Comparison of ENCODE assay signal across 24 cellular contexts in the genomic region with DNA sequence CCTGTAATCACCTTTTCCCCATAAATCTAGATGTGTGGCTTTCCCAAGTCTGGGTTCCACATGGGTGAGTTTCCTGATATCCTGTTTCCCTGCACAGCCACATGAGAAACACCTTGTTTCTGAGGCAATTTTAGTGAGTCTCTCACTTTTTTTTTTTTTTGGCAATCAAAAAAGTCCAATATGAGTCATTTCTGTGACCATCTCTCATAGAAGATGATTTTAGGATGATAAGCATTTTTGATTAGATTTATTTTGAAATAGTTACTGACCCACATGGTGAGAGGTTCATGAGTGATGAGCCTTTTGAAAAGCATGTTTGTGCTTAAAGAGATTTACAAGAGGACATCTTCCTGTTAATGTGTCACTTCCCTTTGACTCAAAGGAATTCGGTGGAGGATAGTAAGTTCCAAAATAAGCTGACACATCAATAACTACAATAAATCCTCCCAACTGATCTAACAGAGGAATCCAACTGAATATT.
DNase-seq lines count a peak whose midpoint lies in the region; ATAC-seq, FAIRE-seq and TF ChIP-seq lines count a peak whose summit lies in the region.
"Had no signal": no experiment of that assay in that cellular context is flagged by ENCODE, and none has a peak within 500 bp of the region (broad histone marks: within the 10 kb centered on the region; RNA-seq: fewer than 3 reads in every experiment).

No MANE protein-coding gene starts in this region.

- TF ChIP-seq CTCF in HepG2 (CRISPR knock-in tag; IDR thresholded peaks at IDR 0.05) (no peak), right lobe of liver (IDR thresholded peaks at IDR 0.05) (no peak), RWPE2 (IDR thresholded peaks at IDR 0.05; ENCODE audit: poor library complexity, severe bottlenecking) (no peak), fibroblast of pulmonary artery (IDR thresholded peaks at IDR 0.05; ENCODE audit: low read length, missing control alignments) (no peak), smooth muscle cell (IDR thresholded peaks at IDR 0.05; ENCODE audit: borderline replicate concordance, insufficient read depth, poor library complexity, severe bottlenecking) (no peak)

- no peak overlapping the region for H3K4me3 ChIP-seq in HepG2 (replicated peaks in 1 of 3; ENCODE audit: insufficient read depth in 1 of 3, low read depth in 2 of 3, low read length in 3 of 3)
- H3K4me3 ChIP-seq in right lobe of liver, result no peak overlapping the region
- no peak overlapping the region for H3K4me3 ChIP-seq in RWPE2 (ENCODE audit: severe bottlenecking)
- H3K4me3 ChIP-seq in fibroblast of pulmonary artery (replicated peaks; ENCODE audit: low read depth, low read length), result no peak overlapping the region
- H3K4me3 ChIP-seq in smooth muscle cell, result no peak overlapping the region
- H3K4me3 ChIP-seq: pancreas, upper lobe of left lung had no signal

- no peak for ATAC-seq in HepG2
- no peak for ATAC-seq in right lobe of liver
- peak; percentile 80 for ATAC-seq in RWPE2 (ENCODE audit: low read depth)
- ATAC-seq: left colon; pancreas; stimulated activated naive CD8-positive, alpha-beta T cell treated with anti-CD3 and anti-CD28 coated beads, Interleukin-15, Interleukin-2, amounts not matched to agents 100 U/mL and 50 U/mL, for 24 hours; T-cell; WTC11 had no signal

- no peaks in the 10 kb centered on the region for H3K36me3 ChIP-seq in HepG2 (replicated peaks in 1 of 2; ENCODE audit: control insufficient read depth in 1 of 2, insufficient read depth in 2 of 2, low read length in 2 of 2)
- no peaks in the 10 kb centered on the region for H3K36me3 ChIP-seq in right lobe of liver
- no peaks in the 10 kb centered on the region for H3K36me3 ChIP-seq in RWPE2 (ENCODE audit: low read depth)
- no peaks in the 10 kb centered on the region for H3K36me3 ChIP-seq in smooth muscle cell (ENCODE audit: low read depth)
- H3K36me3 ChIP-seq: pancreas, upper lobe of left lung had no signal

- H3K4me2 ChIP-seq in HepG2 (ENCODE audit: low read depth, low read length), result no peak overlapping the region
- no peak overlapping the region for H3K4me2 ChIP-seq in smooth muscle cell

- in situ Hi-C loops in HepG2 (cut with HindIII; ENCODE audit: extremely low pct_ligation_motif_present, low pct_unique_long_range_greater_than_20kb), result no loop called here

- POLR2A ChIA-PET in HepG2 (lab: Yijun Ruan, JAX), result no interaction called here

- H3K4me1 ChIP-seq in HepG2 (ENCODE audit: insufficient read depth, low read length) (no peaks in the 10 kb centered on the region), right lobe of liver (no peaks in the 10 kb centered on the region), RWPE2 (ENCODE audit: insufficient read depth, poor library complexity, severe bottlenecking) (peaks cover 40% of the 10 kb centered on the region), smooth muscle cell (ENCODE audit: low read depth) (no peaks in the 10 kb centered on the region)
- H3K4me1 ChIP-seq: pancreas, upper lobe of left lung had no signal

- H3K79me2 ChIP-seq in HepG2 (ENCODE audit: insufficient read depth, low read length) (no peaks in the 10 kb centered on the region), smooth muscle cell (ENCODE audit: low read depth) (no peaks in the 10 kb centered on the region)

- H3K27ac ChIP-seq in HepG2 (ENCODE audit: extremely low read length, insufficient read depth, low read length) (no peak overlapping the region), right lobe of liver (no peak overlapping the region), RWPE2 (ENCODE audit: poor library complexity, severe bottlenecking) (peak overlapping the region; percentile 91), smooth muscle cell (ENCODE audit: low read depth) (no peak overlapping the region)
- H3K27ac ChIP-seq: pancreas, upper lobe of left lung had no signal

- no peak for TF ChIP-seq POLR2A in HepG2 (IDR thresholded peaks at IDR 0.05; ENCODE audit: insufficient read depth in 1 of 2, low read depth in 2 of 2, low read length in 2 of 2)
- TF ChIP-seq POLR2A in right lobe of liver (IDR thresholded peaks at IDR 0.05), result no peak

- no peaks in the 10 kb centered on the region for H3K9me3 ChIP-seq in HepG2 (ENCODE audit: low read length)
- no peaks in the 10 kb centered on the region for H3K9me3 ChIP-seq in right lobe of liver
- peaks cover 5% of the 10 kb centered on the region for H3K9me3 ChIP-seq in RWPE2 (ENCODE audit: severe bottlenecking)
- no peaks in the 10 kb centered on the region for H3K9me3 ChIP-seq in smooth muscle cell (replicated peaks; ENCODE audit: low read depth)
- H3K9me3 ChIP-seq: pancreas, upper lobe of left lung had no signal

- H3K27me3 ChIP-seq in HepG2 (ENCODE audit: control insufficient read depth in 1 of 2, insufficient read depth in 2 of 2, low read length in 2 of 2) (no peaks in the 10 kb centered on the region), right lobe of liver (no peaks in the 10 kb centered on the region), RWPE2 (ENCODE audit: insufficient read depth, poor library complexity, severe bottlenecking) (no peaks in the 10 kb centered on the region), smooth muscle cell (ENCODE audit: low read depth) (no peaks in the 10 kb centered on the region)
- H3K27me3 ChIP-seq: pancreas, upper lobe of left lung had no signal

- H4K20me1 ChIP-seq in HepG2 (ENCODE audit: insufficient read depth, low read length) (no peaks in the 10 kb centered on the region), smooth muscle cell (ENCODE audit: low read depth) (no peaks in the 10 kb centered on the region)

- H3F3A ChIP-seq in smooth muscle cell (ENCODE audit: low read depth), result no peaks in the 10 kb centered on the region

- CTCF ChIA-PET in HepG2 (lab: Yijun Ruan, JAX; ENCODE audit: low intra/inter-chr PET ratio, low total read pairs), result no interaction called here

- DNase-seq in HepG2 (ENCODE audit: low spot score), result no peak
- no peak for DNase-seq in right lobe of liver
- DNase-seq in RWPE2 (ENCODE audit: low spot score), result no peak
- peak; percentile 11 for DNase-seq in fibroblast of pulmonary artery (ENCODE audit: low read depth)
- no peak for DNase-seq in urothelium cell line (ENCODE audit: low spot score)
- no peak for DNase-seq in GF-D8 (lab: John Stamatoyannopoulos, UW)
- DNase-seq in smooth muscle cell (lab: John Stamatoyannopoulos, UW; ENCODE audit: unreplicated experiment), result no peak
- DNase-seq in NCI-H1417 (lab: John Stamatoyannopoulos, UW), result no peak
- DNase-seq: ACHN; activated CD8-positive, alpha-beta memory T cell treated with anti-CD3 and anti-CD28 coated beads for 24 hours; activated effector memory CD4-positive, alpha-beta T cell treated with Interleukin-2 at 50 U/mL for 16 hours; hypothalamus; left colon; NCI-H187 treated with DMSO at 0.1 percent for 48 hours; NCI-H524 treated with DMSO at 0.1 percent for 48 hours; OCI-M1; pancreas; stimulated activated naive CD8-positive, alpha-beta T cell treated with anti-CD3 and anti-CD28 coated beads, Interleukin-15, Interleukin-2, amounts not matched to agents 100 U/mL and 50 U/mL, for 24 hours; T-cell; upper lobe of left lung had no signal

- intact Hi-C loops in HepG2 (cut with micrococcal nuclease; ENCODE audit: unreplicated experiment) (no loop called here), right lobe of liver (cut with DNase I) (no loop called here)

- BruUV-seq in HepG2 (replicated peaks; lab: Mats Ljungman, UMichigan), result no TSS peak

- no peak for FAIRE-seq in HepG2 (lab: Jason Lieb, UNC)
- peak; percentile 55 for FAIRE-seq in urothelium cell line (lab: Jason Lieb, UNC)
- FAIRE-seq: colon, GM18507, GM19239, pancreas had no signal

- H2AFZ ChIP-seq in HepG2 (ENCODE audit: low read length) (no peak overlapping the region), smooth muscle cell (ENCODE audit: low read depth) (no peak overlapping the region)

- 0% methylated on average over 1 of the region's 1 CpG for WGBS in HepG2 (ENCODE audit: low lambda C conversion rate)
- 18% methylated on average over 1 of the region's 1 CpG for WGBS in right lobe of liver (ENCODE audit: insufficient coverage, low coverage, low lambda C conversion rate, missing lambda C conversion rate)
- 33% methylated on average over 1 of the region's 1 CpG for WGBS in smooth muscle cell (ENCODE audit: low lambda C conversion rate)

- TF ChIP-seq EP300 in HepG2 (IDR thresholded peaks at IDR 0.05; ENCODE audit: low read depth in 2 of 2, low read length in 2 of 2), result no peak
- TF ChIP-seq EP300 in HepG2 (CRISPR knock-in tag; IDR thresholded peaks at IDR 0.05; ENCODE audit: borderline replicate concordance), result no peak

- TF ChIP-seq RAD21 in HepG2 (CRISPR knock-in tag; IDR thresholded peaks at IDR 0.05), result no peak

- H3K9ac ChIP-seq in HepG2 (ENCODE audit: insufficient read depth, low read depth, low read length), result no peak overlapping the region
- H3K9ac ChIP-seq in smooth muscle cell (ENCODE audit: low read depth), result no peak overlapping the region

TF ChIP-seq in HepG2, 621 proteins besides CTCF, POLR2A, EP300 and RAD21:
- TF ChIP-seq, protein P1, sequence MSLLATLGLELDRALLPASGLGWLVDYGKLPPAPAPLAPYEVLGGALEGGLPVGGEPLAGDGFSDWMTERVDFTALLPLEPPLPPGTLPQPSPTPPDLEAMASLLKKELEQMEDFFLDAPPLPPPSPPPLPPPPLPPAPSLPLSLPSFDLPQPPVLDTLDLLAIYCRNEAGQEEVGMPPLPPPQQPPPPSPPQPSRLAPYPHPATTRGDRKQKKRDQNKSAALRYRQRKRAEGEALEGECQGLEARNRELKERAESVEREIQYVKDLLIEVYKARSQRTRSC (CRISPR knock-in tag; IDR thresholded peaks at IDR 0.05; ENCODE audit: low read depth), result no peak
- TF ChIP-seq ZNF678 (CRISPR knock-in tag; IDR thresholded peaks at IDR 0.05) (no peak), MAFK (conservative IDR thresholded peaks at IDR 0.05 in 1 of 2, IDR thresholded peaks at IDR 0.05 in 1 of 2; ENCODE audit: low read length in 2 of 2) (peak; percentile 89 to 96), FOXC1 (CRISPR knock-in tag; IDR thresholded peaks at IDR 0.05; ENCODE audit: borderline replicate concordance) (no peak), ZNF431 (CRISPR knock-in tag; IDR thresholded peaks at IDR 0.05; ENCODE audit: borderline replicate concordance, low read depth) (no peak), ZNF337 (CRISPR knock-in tag; IDR thresholded peaks at IDR 0.05; ENCODE audit: borderline replicate concordance, low read depth) (no peak), MAFF (IDR thresholded peaks at IDR 0.05; ENCODE audit: low read depth, low read length) (peak; percentile 93)
